In the genomic region with DNA sequence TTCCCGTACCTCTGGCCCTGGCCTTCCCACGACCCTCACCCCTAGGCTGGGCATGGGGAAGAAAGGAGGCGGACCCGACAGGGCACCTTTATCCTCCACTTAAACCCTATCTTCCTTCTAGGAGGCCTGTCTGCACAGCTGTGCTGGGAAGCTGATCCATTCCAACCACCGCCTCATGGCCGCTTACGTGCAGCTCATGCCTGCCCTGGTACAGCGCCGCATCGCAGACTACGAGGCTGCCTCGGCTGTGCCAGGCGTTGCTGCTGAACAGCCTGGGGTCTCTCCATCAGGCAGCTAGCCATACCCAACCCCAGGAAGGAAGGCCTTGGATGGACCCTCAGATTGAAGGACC, we compare ENCODE assay signal across 8 cellular contexts. TPM values are rescaled to one million over a fixed set of nuclear protein-coding genes. Genes with fewer than 3 reads are reported as not detected.
DNase-seq lines count a peak whose midpoint lies in the region; TF ChIP-seq lines count a peak whose summit lies in the region.

No MANE protein-coding gene starts in this region.

- H3K9me2 ChIP-seq in neural cell (ENCODE audit: insufficient read depth, low read length): no peaks in the 10 kb centered on the region

- no peak for TF ChIP-seq CTCF in endodermal cell (conservative IDR thresholded peaks at IDR 0.05)
- TF ChIP-seq CTCF in neural cell (IDR thresholded peaks at IDR 0.05; ENCODE audit: poor library complexity, severe bottlenecking): no peak

- H3K9ac ChIP-seq in NT2/D1 (ENCODE audit: insufficient read length, low read depth): peak overlapping the region; percentile 97
- peak overlapping the region; percentile 98 for H3K9ac ChIP-seq in endodermal cell (ENCODE audit: extremely low read depth, low read length, poor library complexity, severe bottlenecking)
- H3K9ac ChIP-seq in neural cell (ENCODE audit: low read length): peak overlapping the region; percentile 74

- no peaks in the 10 kb centered on the region for H3K27me3 Mint-ChIP-seq in endodermal cell (ENCODE audit: insufficient read depth)

- H3K9me3 Mint-ChIP-seq in endodermal cell: no peaks in the 10 kb centered on the region

- H3K36me3 ChIP-seq in NT2/D1 (ENCODE audit: insufficient read depth, insufficient read length, low read length) (peaks cover 84% of the 10 kb centered on the region), endodermal cell (ENCODE audit: control insufficient read depth, insufficient read depth, low read length) (peaks cover 60% of the 10 kb centered on the region), neural cell (ENCODE audit: insufficient read depth, low read length) (no peaks in the 10 kb centered on the region)

- WGBS in endodermal cell (ENCODE audit: insufficient coverage in 1 of 2, insufficient read length in 1 of 2), 2 experiments: 14 to 27% methylated on average over 12 to 13 of the region's 13 CpGs

- peak overlapping the region; percentile 90 for H3K4me2 ChIP-seq in neural cell (ENCODE audit: low read length)

- no peaks in the 10 kb centered on the region for H4K20me1 ChIP-seq in neural cell (ENCODE audit: insufficient read depth)

- no peak for TF ChIP-seq RAD21 in neural cell (conservative IDR thresholded peaks at IDR 0.05)

- peaks cover 46% of the 10 kb centered on the region for H3K36me3 Mint-ChIP-seq in endodermal cell (ENCODE audit: low read depth)

- H3K4me1 ChIP-seq in NT2/D1 (ENCODE audit: insufficient read depth, insufficient read length): no peaks in the 10 kb centered on the region
- peaks cover 4% of the 10 kb centered on the region for H3K4me1 ChIP-seq in endodermal cell (ENCODE audit: control insufficient read depth, insufficient read depth, low read length)

- H3K9me3 ChIP-seq in NT2/D1 (ENCODE audit: insufficient read depth, low read length) (no peaks in the 10 kb centered on the region), endodermal cell (ENCODE audit: control insufficient read depth, low read length) (no peaks in the 10 kb centered on the region), neural cell (ENCODE audit: low read length) (no peaks in the 10 kb centered on the region)

- H3K27ac Mint-ChIP-seq in endodermal cell: peak overlapping the region; percentile 99

- peaks cover 13% of the 10 kb centered on the region for H3K4me1 Mint-ChIP-seq in endodermal cell

- peak; percentile 12 for DNase-seq in NCI-H146 (lab: John Stamatoyannopoulos, UW)
- no peak for DNase-seq in NCI-H146 treated with DMSO at 0.1 percent for 48 hours (lab: John Stamatoyannopoulos, UW; ENCODE audit: unreplicated experiment)
- no peak for DNase-seq in NT2/D1 (ENCODE audit: low read depth, low spot score)
- peak; percentile 57 for DNase-seq in endodermal cell
- DNase-seq in NCI-H2029 treated with DMSO at 0.1 percent for 48 hours (lab: John Stamatoyannopoulos, UW): no peak
- no peak for DNase-seq in epidermal melanocyte (ENCODE audit: insufficient read length, low spot score)
- DNase-seq in inferior parietal cortex (ENCODE audit: extremely low spot score): no peak

- H3K27ac ChIP-seq in endodermal cell (ENCODE audit: low read depth, low read length): peak overlapping the region; percentile 92
- peak overlapping the region; percentile 81 for H3K27ac ChIP-seq in neural cell (ENCODE audit: low read length)

- no peaks in the 10 kb centered on the region for H3F3A ChIP-seq in neural cell (ENCODE audit: insufficient read depth, low read length, poor library complexity, severe bottlenecking)

- H3K4me3 ChIP-seq in NT2/D1 (ENCODE audit: insufficient read length, low read depth) (peak overlapping the region; percentile 98), endodermal cell (ENCODE audit: low read length) (peak overlapping the region; percentile 97), neural cell (ENCODE audit: low read length) (peak overlapping the region; percentile 74)

- peak overlapping the region; percentile 94 for H3K4me3 Mint-ChIP-seq in endodermal cell

- no peak for TF ChIP-seq EP300 in neural cell (conservative IDR thresholded peaks at IDR 0.05; ENCODE audit: poor library complexity, severe bottlenecking)

- peak overlapping the region; percentile 56 for H2AFZ ChIP-seq in neural cell (ENCODE audit: low read depth, low read length)

- peaks cover 26% of the 10 kb centered on the region for H3K79me2 ChIP-seq in neural cell (replicated peaks; ENCODE audit: insufficient read depth, low read length)

- H3K27me3 ChIP-seq in NT2/D1 (ENCODE audit: insufficient read depth, insufficient read length): no peaks in the 10 kb centered on the region
- no peaks in the 10 kb centered on the region for H3K27me3 ChIP-seq in endodermal cell (ENCODE audit: control insufficient read depth, insufficient read depth, low read length, poor library complexity, severe bottlenecking)
- H3K27me3 ChIP-seq in neural cell (ENCODE audit: insufficient read depth, low read depth, low read length): no peaks in the 10 kb centered on the region

TF ChIP-seq in neural cell, 6 proteins besides CTCF, POLR2A, EP300 and RAD21:
- no peak for TF ChIP-seq SMC3 (conservative IDR thresholded peaks at IDR 0.05; ENCODE audit: poor library complexity)
- no peak for TF ChIP-seq EZH2 (IDR thresholded peaks at IDR 0.05; ENCODE audit: borderline replicate concordance, insufficient read depth, low read length, poor library complexity, severe bottlenecking)
- TF ChIP-seq, protein P1, sequence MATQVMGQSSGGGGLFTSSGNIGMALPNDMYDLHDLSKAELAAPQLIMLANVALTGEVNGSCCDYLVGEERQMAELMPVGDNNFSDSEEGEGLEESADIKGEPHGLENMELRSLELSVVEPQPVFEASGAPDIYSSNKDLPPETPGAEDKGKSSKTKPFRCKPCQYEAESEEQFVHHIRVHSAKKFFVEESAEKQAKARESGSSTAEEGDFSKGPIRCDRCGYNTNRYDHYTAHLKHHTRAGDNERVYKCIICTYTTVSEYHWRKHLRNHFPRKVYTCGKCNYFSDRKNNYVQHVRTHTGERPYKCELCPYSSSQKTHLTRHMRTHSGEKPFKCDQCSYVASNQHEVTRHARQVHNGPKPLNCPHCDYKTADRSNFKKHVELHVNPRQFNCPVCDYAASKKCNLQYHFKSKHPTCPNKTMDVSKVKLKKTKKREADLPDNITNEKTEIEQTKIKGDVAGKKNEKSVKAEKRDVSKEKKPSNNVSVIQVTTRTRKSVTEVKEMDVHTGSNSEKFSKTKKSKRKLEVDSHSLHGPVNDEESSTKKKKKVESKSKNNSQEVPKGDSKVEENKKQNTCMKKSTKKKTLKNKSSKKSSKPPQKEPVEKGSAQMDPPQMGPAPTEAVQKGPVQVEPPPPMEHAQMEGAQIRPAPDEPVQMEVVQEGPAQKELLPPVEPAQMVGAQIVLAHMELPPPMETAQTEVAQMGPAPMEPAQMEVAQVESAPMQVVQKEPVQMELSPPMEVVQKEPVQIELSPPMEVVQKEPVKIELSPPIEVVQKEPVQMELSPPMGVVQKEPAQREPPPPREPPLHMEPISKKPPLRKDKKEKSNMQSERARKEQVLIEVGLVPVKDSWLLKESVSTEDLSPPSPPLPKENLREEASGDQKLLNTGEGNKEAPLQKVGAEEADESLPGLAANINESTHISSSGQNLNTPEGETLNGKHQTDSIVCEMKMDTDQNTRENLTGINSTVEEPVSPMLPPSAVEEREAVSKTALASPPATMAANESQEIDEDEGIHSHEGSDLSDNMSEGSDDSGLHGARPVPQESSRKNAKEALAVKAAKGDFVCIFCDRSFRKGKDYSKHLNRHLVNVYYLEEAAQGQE (IDR thresholded peaks at IDR 0.05; ENCODE audit: borderline replicate concordance): peak; percentile 5
- no peak for TF ChIP-seq TAF1 (IDR thresholded peaks at IDR 0.05; ENCODE audit: low read depth)
- no peak for TF ChIP-seq MXI1 (conservative IDR thresholded peaks at IDR 0.05; ENCODE audit: poor library complexity, severe bottlenecking)
- no peak for TF ChIP-seq POLR2AphosphoS5 (IDR thresholded peaks at IDR 0.05)

RNA-seq across cellular contexts. Expression of gene TIMM10B, which starts 0.6 kb away (rescaled TPM):
- 10 to 100 TPM; 29.6 to 30.5 TPM for total RNA-seq in endodermal cell
- 32.9 TPM for polyA plus RNA-seq in endodermal cell (2013, experiment 1 of 2)
- polyA plus RNA-seq in endodermal cell (2013, experiment 2 of 2): 27.5 TPM
- 21.8 and 24.9 TPM in 2 replicates for polyA plus RNA-seq in neural cell
- polyA minus RNA-seq in neural cell: 40.4 and 42.4 TPM in 2 replicates

RNA-seq across cellular contexts. Expression of gene ARFIP2, which starts 0.8 kb away (rescaled TPM):
- total RNA-seq in endodermal cell: 10 to 100 TPM; 56.5 to 56.8 TPM
- 37.3 TPM for polyA plus RNA-seq in endodermal cell (2013, experiment 1 of 2)
- 32.9 TPM for polyA plus RNA-seq in endodermal cell (2013, experiment 2 of 2)
- polyA plus RNA-seq in neural cell: 83.7 and 89.9 TPM in 2 replicates
- 44.3 and 49.2 TPM in 2 replicates for polyA minus RNA-seq in neural cell

RNA-seq across cellular contexts. Expression of gene TRIM3, which starts 8.2 kb away (rescaled TPM):
- total RNA-seq in endodermal cell: 10 to 100 TPM; 13.0 to 18.0 TPM
- polyA plus RNA-seq in endodermal cell (2013, experiment 1 of 2): 19.9 TPM
- polyA plus RNA-seq in endodermal cell (2013, experiment 2 of 2): 17.8 TPM
- 81.7 and 120 TPM in 2 replicates for polyA plus RNA-seq in neural cell
- 71.5 and 73.3 TPM in 2 replicates for polyA minus RNA-seq in neural cell

RNA-seq across cellular contexts. Expression of gene DNHD1, which starts 15.2 kb away (rescaled TPM):
- 10 to 100 TPM; 11.0 to 12.2 TPM for total RNA-seq in endodermal cell
- polyA plus RNA-seq in endodermal cell (2013, experiment 1 of 2): 7.1 TPM
- polyA plus RNA-seq in endodermal cell (2013, experiment 2 of 2): 8.3 TPM
- 5.1 and 5.2 TPM in 2 replicates for polyA plus RNA-seq in neural cell
- 7.8 and 9.5 TPM in 2 replicates for polyA minus RNA-seq in neural cell

RNA-seq across cellular contexts. Expression of gene HPX, which starts 41.1 kb away (rescaled TPM):
- total RNA-seq in endodermal cell: 1 to 10 TPM; 3.9 to 6.0 TPM
- 2.6 TPM for polyA plus RNA-seq in endodermal cell (2013, experiment 1 of 2)
- 2.3 TPM for polyA plus RNA-seq in endodermal cell (2013, experiment 2 of 2)
- 11.1 and 17.3 TPM in 2 replicates for polyA plus RNA-seq in neural cell
- polyA minus RNA-seq in neural cell: 7.5 and 8.1 TPM in 2 replicates

Comparison
In these comparisons a context has a peak if more than half of its experiments do, and no peak if none do; other contexts are left out.
1. DNase-seq: peak in NCI-H146 (single experiment) and endodermal cell (single experiment); none in NCI-H146 treated with DMSO at 0.1 percent for 48 hours (single experiment), NT2/D1 (single experiment), NCI-H2029 treated with DMSO at 0.1 percent for 48 hours (single experiment), epidermal melanocyte (single experiment) and inferior parietal cortex (single experiment).
2. Peak in every context shown above with its lines, with median percentiles within 50 percentile points of each other: H3K4me3 ChIP-seq and H3K9ac ChIP-seq.